Comparison of ENCODE assay signal across 16 cellular contexts in the genomic region with DNA sequence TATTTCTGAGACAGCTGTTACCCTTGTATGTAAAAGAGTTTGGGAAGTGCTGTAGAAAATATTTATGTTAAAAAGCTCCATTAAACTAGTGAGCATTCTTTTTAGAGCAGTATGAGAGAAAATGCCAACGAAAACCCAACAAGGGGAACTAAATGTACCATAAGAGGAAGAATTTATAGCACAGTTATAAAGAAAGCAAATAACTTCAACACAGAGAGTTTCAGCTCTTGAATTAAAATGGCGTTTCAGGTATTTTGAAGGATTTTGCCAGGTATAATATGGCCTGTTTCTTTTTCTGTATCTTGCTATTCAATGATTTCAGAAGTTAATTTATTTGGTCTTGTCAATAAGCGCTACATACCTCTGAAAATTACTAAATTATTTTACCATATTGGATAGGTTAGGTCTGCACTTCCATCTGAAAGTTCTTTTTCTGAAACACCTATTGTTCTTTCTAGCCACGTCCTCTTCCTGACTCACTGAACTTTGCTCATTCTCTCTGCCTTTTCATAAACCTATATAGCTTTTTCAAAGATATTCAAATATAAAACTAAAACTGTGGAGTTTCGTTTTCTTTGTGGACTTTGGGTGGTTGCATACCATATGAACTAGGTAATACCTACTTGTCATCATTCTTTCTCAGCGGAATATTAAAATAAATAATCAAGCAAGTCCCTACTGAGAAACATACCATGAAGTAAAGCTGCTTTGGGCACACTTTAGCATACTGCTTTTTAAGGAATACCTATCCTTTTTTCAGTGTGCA.
A peak's percentile ranks its signal among the peaks of the same experiment; 100 is the strongest.
DNase-seq lines count a peak whose midpoint lies in the region; ATAC-seq, FAIRE-seq and TF ChIP-seq lines count a peak whose summit lies in the region.
"Had no signal": no experiment of that assay in that cellular context is flagged by ENCODE, and none has a peak within 500 bp of the region (broad histone marks: within the 10 kb centered on the region; RNA-seq: fewer than 3 reads in every experiment).

No MANE protein-coding gene starts in this region.

- H3K4me3 ChIP-seq in HepG2 (replicated peaks in 1 of 3; ENCODE audit: insufficient read depth in 1 of 3, low read depth in 2 of 3, low read length in 3 of 3): peak overlapping the region in 1 of 3 experiments; percentile 8; a peak in 1 of 6 replicates
- H3K4me3 ChIP-seq in right lobe of liver: no peak overlapping the region
- H3K4me3 ChIP-seq in right atrium auricular region: no peak overlapping the region
- H3K4me3 ChIP-seq: lung had no signal

- peak overlapping the region; percentile 23; the same call in 1 of the 2 replicates for H3K9ac ChIP-seq in HepG2 (ENCODE audit: insufficient read depth, low read depth, low read length)

- H3K9me3 ChIP-seq in HepG2 (ENCODE audit: low read length): no peaks in the 10 kb centered on the region
- H3K9me3 ChIP-seq in right lobe of liver: no peaks in the 10 kb centered on the region
- no peaks in the 10 kb centered on the region for H3K9me3 ChIP-seq in right atrium auricular region

- H3K4me1 Mint-ChIP-seq in WTC11: peaks cover 59% of the 10 kb centered on the region

- WGBS in HepG2 (ENCODE audit: low lambda C conversion rate): 42% methylated on average over 6 of the region's 6 CpGs
- WGBS in right lobe of liver (ENCODE audit: insufficient coverage, low coverage, low lambda C conversion rate, missing lambda C conversion rate): 45% methylated on average over 6 of the region's 6 CpGs

- H3K4me1 ChIP-seq in HepG2 (ENCODE audit: insufficient read depth, low read length): peaks cover 35% of the 10 kb centered on the region
- no peaks in the 10 kb centered on the region for H3K4me1 ChIP-seq in right lobe of liver
- H3K4me1 ChIP-seq in foreskin keratinocyte: peaks cover 51% of the 10 kb centered on the region
- no peaks in the 10 kb centered on the region for H3K4me1 ChIP-seq in right atrium auricular region

- no peaks in the 10 kb centered on the region for H3K79me2 ChIP-seq in HepG2 (ENCODE audit: insufficient read depth, low read length)

- FAIRE-seq in HepG2 (lab: Jason Lieb, UNC): no peak

- H3K36me3 ChIP-seq in HepG2 (replicated peaks in 1 of 2; ENCODE audit: control insufficient read depth in 1 of 2, insufficient read depth in 2 of 2, low read length in 2 of 2) (no peaks in the 10 kb centered on the region), right lobe of liver (no peaks in the 10 kb centered on the region), right atrium auricular region (no peaks in the 10 kb centered on the region)

- H3K27ac Mint-ChIP-seq in WTC11: peak overlapping the region; percentile 58; the same call in 1 of the 2 replicates

- POLR2A ChIA-PET in HepG2 (lab: Yijun Ruan, JAX): no interaction called here
- POLR2A ChIA-PET in WTC11 (lab: Charles Lee): no interaction called here

- no peak for TF ChIP-seq CTCF in HepG2 (CRISPR knock-in tag; IDR thresholded peaks at IDR 0.05)
- no peak for TF ChIP-seq CTCF in right lobe of liver (IDR thresholded peaks at IDR 0.05)
- no peak for TF ChIP-seq CTCF in WTC11 (IDR thresholded peaks at IDR 0.05)
- TF ChIP-seq CTCF in foreskin keratinocyte (conservative IDR thresholded peaks at IDR 0.05): no peak
- no peak for TF ChIP-seq CTCF in right atrium auricular region (IDR thresholded peaks at IDR 0.05)

- H2AFZ ChIP-seq in HepG2 (ENCODE audit: low read length): peak overlapping the region; percentile 86

- intact Hi-C loops in HepG2 (cut with micrococcal nuclease; ENCODE audit: unreplicated experiment): no loop called here
- intact Hi-C loops in right lobe of liver (cut with DNase I): no loop called here

- H3K36me3 Mint-ChIP-seq in WTC11: peaks cover 5% of the 10 kb centered on the region

- H3K9me3 Mint-ChIP-seq in WTC11: no peaks in the 10 kb centered on the region

- H3K27ac ChIP-seq in HepG2 (ENCODE audit: extremely low read length, insufficient read depth, low read length) (peak overlapping the region; percentile 63), right lobe of liver (no peak overlapping the region), foreskin keratinocyte (peak overlapping the region; percentile 91), right atrium auricular region (no peak overlapping the region)

- peak overlapping the region; percentile 57 for H3K4me2 ChIP-seq in HepG2 (ENCODE audit: low read depth, low read length)

- H3K27me3 Mint-ChIP-seq in WTC11 (ENCODE audit: low read depth): no peaks in the 10 kb centered on the region

- in situ Hi-C loops in HepG2 (cut with HindIII; ENCODE audit: extremely low pct_ligation_motif_present, low pct_unique_long_range_greater_than_20kb): no loop called here

- TF ChIP-seq POLR2A in HepG2 (IDR thresholded peaks at IDR 0.05; ENCODE audit: insufficient read depth in 1 of 2, low read depth in 2 of 2, low read length in 2 of 2) (no peak), right lobe of liver (IDR thresholded peaks at IDR 0.05) (no peak)

- no peak for TF ChIP-seq RAD21 in HepG2 (CRISPR knock-in tag; IDR thresholded peaks at IDR 0.05)

- no peak for TF ChIP-seq EP300 in HepG2 (IDR thresholded peaks at IDR 0.05; ENCODE audit: low read depth in 2 of 2, low read length in 2 of 2)
- TF ChIP-seq EP300 in HepG2 (CRISPR knock-in tag; IDR thresholded peaks at IDR 0.05; ENCODE audit: borderline replicate concordance): no peak

- BruUV-seq in HepG2 (replicated peaks; lab: Mats Ljungman, UMichigan): TSS peak; percentile 99

- H3K27me3 ChIP-seq in HepG2 (ENCODE audit: control insufficient read depth in 1 of 2, insufficient read depth in 2 of 2, low read length in 2 of 2) (no peaks in the 10 kb centered on the region), right lobe of liver (no peaks in the 10 kb centered on the region), foreskin keratinocyte (no peaks in the 10 kb centered on the region), right atrium auricular region (no peaks in the 10 kb centered on the region)

- ATAC-seq in HepG2 (peak; percentile 80), right lobe of liver (no peak), WTC11 (no peak), foreskin keratinocyte (peak; percentile 90)

- CTCF ChIA-PET in HepG2 (lab: Yijun Ruan, JAX; ENCODE audit: low intra/inter-chr PET ratio, low total read pairs) (no interaction called here), WTC11 (lab: Charles Lee) (interaction anchor here (0.6 kb wide), 1 partner anchor 327 kb away, joined by 3 read pairs; no protein-coding TSS in a partner anchor)

- no peaks in the 10 kb centered on the region for H4K20me1 ChIP-seq in HepG2 (ENCODE audit: insufficient read depth, low read length)

- H3K4me3 Mint-ChIP-seq in WTC11: no peak overlapping the region

- peak; percentile 82 for DNase-seq in HepG2 (ENCODE audit: low spot score)
- DNase-seq in right lobe of liver: no peak
- no peak for DNase-seq in WTC11 (ENCODE audit: low spot score)
- peak; percentile 85 to 94 for DNase-seq in foreskin keratinocyte
- no peak for DNase-seq in COLO829 (ENCODE audit: low spot score)
- no peak for DNase-seq in NCI-H1436 (lab: John Stamatoyannopoulos, UW)
- DNase-seq in SHP77 treated with DMSO at 0.1 percent for 48 hours (lab: John Stamatoyannopoulos, UW): no peak
- DNase-seq in right atrium auricular region (ENCODE audit: low spot score): no peak
- DNase-seq: activated T-cell treated with anti-CD3 and anti-CD28 coated beads for 4 hours; DMS79; NCI-H1930; NCI-H774; nucleus accumbens; stimulated activated CD8-positive, alpha-beta memory T cell treated with anti-CD3 and anti-CD28 coated beads, Interleukin-4, amount 100 ng/mL, for 48 hours; trophoblast cell had no signal

TF ChIP-seq in HepG2, 621 proteins besides CTCF, POLR2A, EP300 and RAD21 (continues in another document):
- peak; percentile 58 for TF ChIP-seq HNF4A (CRISPR knock-in tag; IDR thresholded peaks at IDR 0.05)
- TF ChIP-seq, protein P1, sequence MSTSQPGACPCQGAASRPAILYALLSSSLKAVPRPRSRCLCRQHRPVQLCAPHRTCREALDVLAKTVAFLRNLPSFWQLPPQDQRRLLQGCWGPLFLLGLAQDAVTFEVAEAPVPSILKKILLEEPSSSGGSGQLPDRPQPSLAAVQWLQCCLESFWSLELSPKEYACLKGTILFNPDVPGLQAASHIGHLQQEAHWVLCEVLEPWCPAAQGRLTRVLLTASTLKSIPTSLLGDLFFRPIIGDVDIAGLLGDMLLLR (CRISPR knock-in tag; IDR thresholded peaks at IDR 0.05): no peak
- TF ChIP-seq HMG20A (CRISPR knock-in tag; IDR thresholded peaks at IDR 0.05; ENCODE audit: borderline replicate concordance): peak; percentile 11; the same call in 1 of the 2 replicates
- no peak for TF ChIP-seq NFE2L2 (IDR thresholded peaks at IDR 0.05; ENCODE audit: low read length)
- TF ChIP-seq GABPA (IDR thresholded peaks at IDR 0.05; ENCODE audit: low read depth, low read length): no peak
- no peak for TF ChIP-seq GABPA (CRISPR knock-in tag; IDR thresholded peaks at IDR 0.05; ENCODE audit: low read depth)
- no peak for TF ChIP-seq ZNF567 (CRISPR knock-in tag; IDR thresholded peaks at IDR 0.05; ENCODE audit: borderline replicate concordance)
- no peak for TF ChIP-seq CBX1 (IDR thresholded peaks at IDR 0.05; ENCODE audit: low read depth)
- TF ChIP-seq KAT8 (CRISPR knock-in tag; IDR thresholded peaks at IDR 0.05): 0 out of 2 replicates have a peak, but pooled peaks have one; percentile 24
- 0 out of 2 replicates have a peak, but pooled peaks have one; percentile 33 for TF ChIP-seq GATAD2A (CRISPR knock-in tag; IDR thresholded peaks at IDR 0.05)

TF ChIP-seq in WTC11, 78 proteins besides CTCF, POLR2A, EP300 and RAD21 (continues in another document):
- TF ChIP-seq, protein P2, sequence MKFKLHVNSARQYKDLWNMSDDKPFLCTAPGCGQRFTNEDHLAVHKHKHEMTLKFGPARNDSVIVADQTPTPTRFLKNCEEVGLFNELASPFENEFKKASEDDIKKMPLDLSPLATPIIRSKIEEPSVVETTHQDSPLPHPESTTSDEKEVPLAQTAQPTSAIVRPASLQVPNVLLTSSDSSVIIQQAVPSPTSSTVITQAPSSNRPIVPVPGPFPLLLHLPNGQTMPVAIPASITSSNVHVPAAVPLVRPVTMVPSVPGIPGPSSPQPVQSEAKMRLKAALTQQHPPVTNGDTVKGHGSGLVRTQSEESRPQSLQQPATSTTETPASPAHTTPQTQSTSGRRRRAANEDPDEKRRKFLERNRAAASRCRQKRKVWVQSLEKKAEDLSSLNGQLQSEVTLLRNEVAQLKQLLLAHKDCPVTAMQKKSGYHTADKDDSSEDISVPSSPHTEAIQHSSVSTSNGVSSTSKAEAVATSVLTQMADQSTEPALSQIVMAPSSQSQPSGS (CRISPR knock-in tag; IDR thresholded peaks at IDR 0.05; ENCODE audit: borderline replicate concordance, low read depth): no peak
- TF ChIP-seq, protein P3, sequence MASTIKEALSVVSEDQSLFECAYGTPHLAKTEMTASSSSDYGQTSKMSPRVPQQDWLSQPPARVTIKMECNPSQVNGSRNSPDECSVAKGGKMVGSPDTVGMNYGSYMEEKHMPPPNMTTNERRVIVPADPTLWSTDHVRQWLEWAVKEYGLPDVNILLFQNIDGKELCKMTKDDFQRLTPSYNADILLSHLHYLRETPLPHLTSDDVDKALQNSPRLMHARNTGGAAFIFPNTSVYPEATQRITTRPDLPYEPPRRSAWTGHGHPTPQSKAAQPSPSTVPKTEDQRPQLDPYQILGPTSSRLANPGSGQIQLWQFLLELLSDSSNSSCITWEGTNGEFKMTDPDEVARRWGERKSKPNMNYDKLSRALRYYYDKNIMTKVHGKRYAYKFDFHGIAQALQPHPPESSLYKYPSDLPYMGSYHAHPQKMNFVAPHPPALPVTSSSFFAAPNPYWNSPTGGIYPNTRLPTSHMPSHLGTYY (CRISPR knock-in tag; IDR thresholded peaks at IDR 0.05): no peak
- TF ChIP-seq JAZF1 (CRISPR knock-in tag; IDR thresholded peaks at IDR 0.05): no peak

Comparison
In these comparisons a context has a peak if more than half of its experiments do, and no peak if none do; other contexts are left out.
1. ATAC-seq: peak in HepG2 (single experiment) and foreskin keratinocyte (single experiment); none in right lobe of liver (0 of 4) and WTC11 (single experiment).
2. DNase-seq: peak in HepG2 (single experiment) and foreskin keratinocyte (2 of 2); none in right lobe of liver (0 of 3), WTC11 (single experiment), COLO829 (single experiment), NCI-H1436 (single experiment), SHP77 treated with DMSO at 0.1 percent for 48 hours (single experiment) and right atrium auricular region (single experiment).
3. H3K27ac ChIP-seq: peak in HepG2 (single experiment) and foreskin keratinocyte (single experiment); none in right lobe of liver (0 of 3) and right atrium auricular region (0 of 2).